ENCODE assay signal across 8 cellular contexts in genomic region chr17:67520282-67520906, GRCh38.
A peak's percentile ranks its signal among the peaks of the same experiment; 100 is the strongest.
DNase-seq lines count a peak whose midpoint lies in the region; ATAC-seq, FAIRE-seq and TF ChIP-seq lines count a peak whose summit lies in the region.

No MANE protein-coding gene starts in this region.

- H3K4me3 ChIP-seq in smooth muscle cell = no peak overlapping the region

- peaks cover 7% of the 10 kb centered on the region for H3F3A ChIP-seq in smooth muscle cell (ENCODE audit: low read depth)

- no peaks in the 10 kb centered on the region for H4K20me1 ChIP-seq in smooth muscle cell (ENCODE audit: low read depth)

- peak overlapping the region; percentile 67 for H3K4me2 ChIP-seq in smooth muscle cell

- H3K9me3 ChIP-seq in smooth muscle cell (replicated peaks; ENCODE audit: low read depth) = no peaks in the 10 kb centered on the region

- 45% methylated on average over 13 of the region's 13 CpGs for WGBS in smooth muscle cell (ENCODE audit: low lambda C conversion rate)

- H3K36me3 ChIP-seq in smooth muscle cell (ENCODE audit: low read depth) = no peaks in the 10 kb centered on the region

- H3K4me1 ChIP-seq in smooth muscle cell (ENCODE audit: low read depth) = peaks cover 14% of the 10 kb centered on the region

- no peak for ATAC-seq in HG02610 (IDR thresholded peaks at IDR 0.05; ENCODE audit: unreplicated experiment)
- ATAC-seq in HG03378 (IDR thresholded peaks at IDR 0.05; ENCODE audit: unreplicated experiment) = no peak

- FAIRE-seq in GM18507 (lab: Jason Lieb, UNC) = peak; percentile 74

- no peak overlapping the region for H3K9ac ChIP-seq in smooth muscle cell (ENCODE audit: low read depth)

- H3K79me2 ChIP-seq in smooth muscle cell (ENCODE audit: low read depth) = peaks cover 12% of the 10 kb centered on the region

- no peak for TF ChIP-seq CTCF in smooth muscle cell (IDR thresholded peaks at IDR 0.05; ENCODE audit: borderline replicate concordance, insufficient read depth, poor library complexity, severe bottlenecking)

- H3K27ac ChIP-seq in smooth muscle cell (ENCODE audit: low read depth) = no peak overlapping the region

- no peak overlapping the region for H2AFZ ChIP-seq in smooth muscle cell (ENCODE audit: low read depth)

- H3K27me3 ChIP-seq in smooth muscle cell (ENCODE audit: low read depth) = no peaks in the 10 kb centered on the region

- no peak for DNase-seq in GM18507 (ENCODE audit: extremely low spot score, insufficient read length, low read depth)
- peak; percentile 98 for DNase-seq in NOMO-1 treated with DMSO at 0.1 percent for 48 hours (lab: John Stamatoyannopoulos, UW; ENCODE audit: unreplicated experiment)
- peak; percentile 83 for DNase-seq in fibroblast of peridontal ligament (ENCODE audit: extremely low read depth)
- DNase-seq in smooth muscle cell (lab: John Stamatoyannopoulos, UW; ENCODE audit: unreplicated experiment) = no peak
- DNase-seq in GM19240 (ENCODE audit: insufficient read length, low spot score) = no peak
- no peak for DNase-seq in NCI-H1105 treated with DMSO at 0.1 percent for 48 hours (lab: John Stamatoyannopoulos, UW)

Comparison
In these comparisons a context has a peak if more than half of its experiments do, and no peak if none do; other contexts are left out.
1. DNase-seq: peak in NOMO-1 treated with DMSO at 0.1 percent for 48 hours (single experiment) and fibroblast of peridontal ligament (single experiment); none in GM18507 (single experiment), smooth muscle cell (single experiment), GM19240 (single experiment) and NCI-H1105 treated with DMSO at 0.1 percent for 48 hours (single experiment).